In genomic region chr15:68053701-68053996, GRCh38 we compare ENCODE assay signal across 8 cellular contexts. TPM values are rescaled to one million over a fixed set of nuclear protein-coding genes. Genes with fewer than 3 reads are reported as not detected.
A peak's percentile ranks its signal among the peaks of the same experiment; 100 is the strongest.
DNase-seq lines count a peak whose midpoint lies in the region; ATAC-seq and TF ChIP-seq lines count a peak whose summit lies in the region.

No MANE protein-coding gene starts in this region.

- no peak for TF ChIP-seq CTCF in CD8-positive, alpha-beta T cell (IDR thresholded peaks at IDR 0.05)
- TF ChIP-seq CTCF in MM.1S (IDR thresholded peaks at IDR 0.05; ENCODE audit: low read length) (no peak), omental fat pad (IDR thresholded peaks at IDR 0.05) (no peak)

- H3K9ac ChIP-seq in MM.1S (ENCODE audit: low read length) (peak overlapping the region; percentile 12; the same call in 1 of the 2 replicates), endocrine pancreas (ENCODE audit: control insufficient read depth, insufficient read depth, low read length) (peak overlapping the region; percentile 41)

- ATAC-seq in CD8-positive, alpha-beta T cell = no peak
- ATAC-seq in omental fat pad (ENCODE audit: low FRiP score) (peak; percentile 2), HG02642 (IDR thresholded peaks at IDR 0.05; ENCODE audit: poor library complexity, unreplicated experiment) (no peak)

- no peak for DNase-seq in CD8-positive, alpha-beta T cell
- peak; percentile 11 for DNase-seq in MM.1S
- no peak for DNase-seq in omental fat pad (ENCODE audit: low spot score)
- DNase-seq in NCI-H345 treated with DMSO at 0.1 percent for 48 hours (lab: John Stamatoyannopoulos, UW; ENCODE audit: unreplicated experiment) = no peak
- DNase-seq in Ammon's horn (ENCODE audit: low spot score) = no peak
- DNase-seq in effector CD4-positive, alpha-beta T cell = no peak

- peak overlapping the region; percentile 95 for H3K4me3 Mint-ChIP-seq in CD8-positive, alpha-beta T cell

- POLR2A ChIA-PET in CD8-positive, alpha-beta T cell (lab: Charles Lee) = interaction anchor here (0.6 to 2.2 kb wide), 11 partner anchors 8 to 832 kb away, joined by 3 to 15 read pairs (median 4); partner anchors contain the start of genes CLN6 and FEM1B

- peaks cover 3% of the 10 kb centered on the region for H3F3A ChIP-seq in MM.1S (ENCODE audit: insufficient read depth, low read length)

- peaks cover 45% of the 10 kb centered on the region for H3K4me1 Mint-ChIP-seq in CD8-positive, alpha-beta T cell (ENCODE audit: low read depth)

- peak overlapping the region; percentile 84 for H3K4me3 ChIP-seq in CD8-positive, alpha-beta T cell (ENCODE audit: low read depth, low read length)
- H3K4me3 ChIP-seq in MM.1S (ENCODE audit: low read length) (peak overlapping the region; percentile 52), endocrine pancreas (ENCODE audit: control insufficient read depth, insufficient read depth, low read length) (peak overlapping the region; percentile 78)

- H3K36me3 Mint-ChIP-seq in CD8-positive, alpha-beta T cell = peaks cover 11% of the 10 kb centered on the region

- no peak overlapping the region for H3K27ac Mint-ChIP-seq in CD8-positive, alpha-beta T cell

- intact Hi-C loops in CD8-positive, alpha-beta T cell (cut with DNase I, micrococcal nuclease) = loop anchor here (1.0 to 10.0 kb wide), 3 partner anchors 224 to 1401 kb away; partner anchors contain the start of genes FEM1B (in 1 of the 2), KIF23 (in 1 of the 2) and RPLP1 (in 1 of the 2)

- H4K20me1 ChIP-seq in MM.1S (ENCODE audit: insufficient read depth, low read length) = 0 out of 2 replicates have a peak, but pooled peaks cover 11% of the 10 kb centered on the region

- H3K27me3 Mint-ChIP-seq in CD8-positive, alpha-beta T cell (ENCODE audit: low read depth) = peaks cover 2% of the 10 kb centered on the region

- H3K27me3 ChIP-seq in CD8-positive, alpha-beta T cell (ENCODE audit: insufficient read depth, low read length) = no peaks in the 10 kb centered on the region
- H3K27me3 ChIP-seq in MM.1S (replicated peaks; ENCODE audit: insufficient read depth, low read length) (no peaks in the 10 kb centered on the region), endocrine pancreas (ENCODE audit: control insufficient read depth, insufficient read depth, low read length) (no peaks in the 10 kb centered on the region)

- H3K4me2 ChIP-seq in MM.1S (ENCODE audit: low read depth, low read length) = peak overlapping the region; percentile 59

- CTCF ChIA-PET in CD8-positive, alpha-beta T cell (lab: Charles Lee) = no interaction called here

- no peaks in the 10 kb centered on the region for H3K9me3 Mint-ChIP-seq in CD8-positive, alpha-beta T cell

- no peaks in the 10 kb centered on the region for H3K9me2 ChIP-seq in MM.1S (replicated peaks; ENCODE audit: insufficient read depth, low read length)

- no peaks in the 10 kb centered on the region for H3K9me3 ChIP-seq in CD8-positive, alpha-beta T cell (ENCODE audit: low read length)
- H3K9me3 ChIP-seq in MM.1S (replicated peaks; ENCODE audit: insufficient read depth, low read length) (no peaks in the 10 kb centered on the region), endocrine pancreas (ENCODE audit: control insufficient read depth, low read length) (no peaks in the 10 kb centered on the region)

- peaks cover 36% of the 10 kb centered on the region for H3K4me1 ChIP-seq in CD8-positive, alpha-beta T cell (ENCODE audit: insufficient read depth, low read length)
- peaks cover 13% of the 10 kb centered on the region for H3K4me1 ChIP-seq in MM.1S (ENCODE audit: low read length)
- peaks cover 31% of the 10 kb centered on the region for H3K4me1 ChIP-seq in endocrine pancreas (ENCODE audit: control insufficient read depth, insufficient read depth, low read length)

- H3K79me2 ChIP-seq in MM.1S (ENCODE audit: low read length) = peaks cover 45% of the 10 kb centered on the region

- peak overlapping the region; percentile 73 for H2AFZ ChIP-seq in MM.1S (ENCODE audit: low read length)

- no peak overlapping the region for H3K27ac ChIP-seq in CD8-positive, alpha-beta T cell (ENCODE audit: low read depth, low read length)
- no peak overlapping the region for H3K27ac ChIP-seq in MM.1S (ENCODE audit: low read length)

- no peaks in the 10 kb centered on the region for H3K36me3 ChIP-seq in CD8-positive, alpha-beta T cell (ENCODE audit: insufficient read depth, low read length)
- no peaks in the 10 kb centered on the region for H3K36me3 ChIP-seq in MM.1S (replicated peaks; ENCODE audit: insufficient read depth, low read length)
- H3K36me3 ChIP-seq in endocrine pancreas (ENCODE audit: control insufficient read depth, insufficient read depth, low read length) = no peaks in the 10 kb centered on the region

RNA-seq across cellular contexts. Expression of gene PIAS1, which starts 0.5 kb away (rescaled TPM):
- total RNA-seq in CD8-positive, alpha-beta T cell = 10 to 100 TPM; 73.9 to 78.5 TPM
- 10 to 100 TPM; 31.6 to 70.9 (median 40.3) TPM for total RNA-seq in omental fat pad
